18 cellular contexts compared by ENCODE assay signal in genomic region chr15:68343579-68344225, GRCh38.
DNase-seq lines count a peak whose midpoint lies in the region; ATAC-seq and TF ChIP-seq lines count a peak whose summit lies in the region.
"Had no signal": no experiment of that assay in that cellular context is flagged by ENCODE, and none has a peak within 500 bp of the region (broad histone marks: within the 10 kb centered on the region; RNA-seq: fewer than 3 reads in every experiment).

No MANE protein-coding gene starts in this region.

- H3K36me3 ChIP-seq in heart right ventricle (peaks cover 0 to 13% (median 0%) of the 10 kb centered on the region in 9 donors), aorta (ENCODE audit: control insufficient read depth in 1 of 2, insufficient read depth in 2 of 2, low read length in 1 of 2) (peaks cover 0 to 6% of the 10 kb centered on the region in 2 donors)
- H3K36me3 ChIP-seq: HAP-1 had no signal

- H3K27ac Mint-ChIP-seq in chondrocyte (ENCODE audit: unreplicated experiment) (peak overlapping the region; percentile 99), nephron (peak overlapping the region in 2 of 3 experiments; percentile 55 to 80)
- H3K27ac Mint-ChIP-seq: CD4-positive, alpha-beta memory T cell; IgD-negative memory B cell had no signal

- H3K9me3 Mint-ChIP-seq in chondrocyte (ENCODE audit: low read depth) (no peaks in the 10 kb centered on the region), nephron (no peaks in the 10 kb centered on the region)
- H3K9me3 Mint-ChIP-seq: IgD-negative memory B cell had no signal

- POLR2A ChIA-PET in GM10248 (lab: Yijun Ruan, JAX), result no interaction called here

- H3K36me3 Mint-ChIP-seq in chondrocyte (ENCODE audit: low read depth), result peaks cover 73% of the 10 kb centered on the region
- H3K36me3 Mint-ChIP-seq in nephron (ENCODE audit: low read depth), result no peaks in the 10 kb centered on the region
- H3K36me3 Mint-ChIP-seq: CD4-positive, alpha-beta memory T cell; IgD-negative memory B cell had no signal

- CTCF ChIA-PET in GM10248 (lab: Yijun Ruan, JAX), result interaction anchor here (1.0 to 2.9 kb wide), 3 partner anchors 15 to 91 kb away, joined by 3 to 9 read pairs (median 4); no protein-coding TSS in a partner anchor

- H3K4me3 Mint-ChIP-seq in chondrocyte (ENCODE audit: unreplicated experiment) (no peak overlapping the region), nephron (peak overlapping the region in 1 of 3 experiments; percentile 14)
- H3K4me3 Mint-ChIP-seq: CD4-positive, alpha-beta memory T cell; IgD-negative memory B cell had no signal

- no peak overlapping the region for H3K4me3 ChIP-seq in heart right ventricle
- H3K4me3 ChIP-seq in aorta (ENCODE audit: low read length in 2 of 2), result no peak overlapping the region
- H3K4me3 ChIP-seq: HAP-1, SK-N-MC had no signal

- peaks cover 90% of the 10 kb centered on the region for H3K4me1 Mint-ChIP-seq in chondrocyte (ENCODE audit: low read depth)
- peaks cover 86% of the 10 kb centered on the region for H3K4me1 Mint-ChIP-seq in nephron
- H3K4me1 Mint-ChIP-seq: CD4-positive, alpha-beta memory T cell had no signal

- H3K27me3 Mint-ChIP-seq in chondrocyte (ENCODE audit: low read depth), result no peaks in the 10 kb centered on the region
- peaks cover 13% of the 10 kb centered on the region for H3K27me3 Mint-ChIP-seq in nephron (ENCODE audit: low read depth)

- H3K27me3 ChIP-seq in heart right ventricle (no peaks in the 10 kb centered on the region), aorta (ENCODE audit: control insufficient read depth in 1 of 2, insufficient read depth in 2 of 2, low read length in 1 of 2) (no peaks in the 10 kb centered on the region)

- H3K27ac ChIP-seq in heart right ventricle, result no peak overlapping the region
- H3K27ac ChIP-seq in aorta (ENCODE audit: low read depth in 1 of 2, low read length in 2 of 2), result peak overlapping the region; percentile 29 to 72
- H3K27ac ChIP-seq: SK-N-MC had no signal

- DNase-seq in Right ventricle myocardium superior (peak; percentile 39), heart right ventricle (no peak), chondrocyte (ENCODE audit: low spot score) (peak; percentile 82), aorta (peak in 1 of 2 donors; percentile 64), GM10248 (ENCODE audit: extremely low spot score) (no peak)
- DNase-seq: CD4-positive, alpha-beta memory T cell; GF-D8; NCI-H1417; NCI-H2081; NCI-H226; NCI-H748 treated with DMSO at 0.1 percent for 48 hours had no signal

- ATAC-seq in Right ventricle myocardium superior (ENCODE audit: poor library complexity), result no peak
- no peak for ATAC-seq in heart right ventricle
- no peak for ATAC-seq in aorta (ENCODE audit: low FRiP score)
- no peak for ATAC-seq in GM21717 (IDR thresholded peaks at IDR 0.05; ENCODE audit: unreplicated experiment)
- ATAC-seq in HG02938 (IDR thresholded peaks at IDR 0.05; ENCODE audit: unreplicated experiment), result no peak
- ATAC-seq: PC-3 had no signal

- H3K4me1 ChIP-seq in heart right ventricle (peaks cover 21 to 45% (median 34%) of the 10 kb centered on the region in 9 donors), aorta (ENCODE audit: control insufficient read depth in 1 of 2, insufficient read depth in 2 of 2, low read length in 2 of 2) (peaks cover 0 to 8% of the 10 kb centered on the region in 2 donors)
- H3K4me1 ChIP-seq: HAP-1 had no signal

- TF ChIP-seq CTCF in heart right ventricle (IDR thresholded peaks at IDR 0.05) (no peak), chondrocyte (IDR thresholded peaks at IDR 0.05) (no peak), nephron (IDR thresholded peaks at IDR 0.05; ENCODE audit: unreplicated experiment in 3 of 3) (no peak), GM10248 (IDR thresholded peaks at IDR 0.05; ENCODE audit: control extremely low read depth, extremely low read depth, low read depth, missing control alignments) (no peak)

- H3K9me3 ChIP-seq in heart right ventricle (no peaks in the 10 kb centered on the region), aorta (ENCODE audit: control insufficient read depth, low read length) (no peaks in the 10 kb centered on the region)
- H3K9me3 ChIP-seq: HAP-1 had no signal

- intact Hi-C loops in Right ventricle myocardium superior (cut with DNase I) (no loop called here), heart right ventricle (cut with DNase I) (no loop called here), aorta (cut with DNase I) (no loop called here)

- 93 to 96% methylated on average over 14 of the region's 14 CpGs for WGBS in heart right ventricle, 2 donors
- 84 to 92% methylated on average over 14 of the region's 14 CpGs for WGBS in aorta, 2 donors

Comparison
In these comparisons a context has a peak if more than half of its experiments do, and no peak if none do; other contexts are left out.
1. DNase-seq: peak in Right ventricle myocardium superior (single experiment) and chondrocyte (single experiment); none in heart right ventricle (0 of 2) and GM10248 (single experiment).
2. H3K27ac ChIP-seq: peak in aorta (2 of 2); none in heart right ventricle (0 of 10).